10 cellular contexts compared by ENCODE assay signal in genomic region chrX:151153086-151153485, GRCh38. TPM values are rescaled to one million over a fixed set of nuclear protein-coding genes. Genes with fewer than 3 reads are reported as not detected.
A peak's percentile ranks its signal among the peaks of the same experiment; 100 is the strongest.
DNase-seq lines count a peak whose midpoint lies in the region; ATAC-seq, FAIRE-seq and TF ChIP-seq lines count a peak whose summit lies in the region.
"Had no signal": no experiment of that assay in that cellular context is flagged by ENCODE, and none has a peak within 500 bp of the region (broad histone marks: within the 10 kb centered on the region; RNA-seq: fewer than 3 reads in every experiment).

No MANE protein-coding gene starts in this region.

- H3K9me3 Mint-ChIP-seq in Calu3 (ENCODE audit: low read depth, unreplicated experiment) = no peaks in the 10 kb centered on the region

- no peak overlapping the region for H2AFZ ChIP-seq in IMR-90 (replicated peaks; ENCODE audit: low read length, poor library complexity)
- H2AFZ ChIP-seq in GM12878 (ENCODE audit: control insufficient read depth, low read depth, low read length) = no peak overlapping the region

- in situ Hi-C loops in IMR-90 (cut with MboI; ENCODE audit: low sequenced_read_pairs) (loop anchor here (10.0 to 25.0 kb wide), 3 partner anchors 534 to 1659 kb away; partner anchors contain the start of genes GABRQ and PRRG3), GM12878 (cut with MboI) (loop anchor here (5.0 to 10.0 kb wide), 2 partner anchors 342 to 529 kb away; no protein-coding TSS in a partner anchor)

- H3K4me1 Mint-ChIP-seq in Calu3 (ENCODE audit: low read depth, unreplicated experiment) = no peaks in the 10 kb centered on the region

- H3K27me3 ChIP-seq in IMR-90 (ENCODE audit: control insufficient read depth, insufficient read depth, low read length) (no peaks in the 10 kb centered on the region), GM12878 (replicated peaks in 1 of 2; ENCODE audit: control insufficient read depth in 2 of 2, insufficient read depth in 2 of 2, low read length in 1 of 2) (no peaks in the 10 kb centered on the region), upper lobe of left lung (no peaks in the 10 kb centered on the region)
- H3K27me3 ChIP-seq: upper lobe of right lung had no signal

- WGBS in IMR-90 (ENCODE audit: extremely low coverage in 2 of 2, insufficient read length in 1 of 2), 2 experiments = no CpG with 5 or more reads among the region's 9 CpGs
- WGBS in GM12878 (ENCODE audit: insufficient coverage, insufficient replicate concordance, low lambda C conversion rate, missing lambda C conversion rate) = 20% methylated on average over 9 of the region's 9 CpGs
- WGBS in upper lobe of left lung, 2 donors = 20 to 26% methylated on average over 8 to 9 of the region's 9 CpGs

- H3K27ac Mint-ChIP-seq in Calu3 (ENCODE audit: unreplicated experiment) = no peak overlapping the region

- dilution Hi-C loops in IMR-90 (cut with HindIII; ENCODE audit: low sequenced_read_pairs, unreplicated experiment) = no loop called here

- POLR2A ChIA-PET in IMR-90 (lab: Charles Lee; ENCODE audit: unreplicated experiment) (no interaction called here), GM12878 (lab: Charles Lee) (no interaction called here)

- no peak overlapping the region for H2BK5ac ChIP-seq in IMR-90 (ENCODE audit: low read depth, low read length, poor library complexity, severe bottlenecking)

- peaks cover 27% of the 10 kb centered on the region for H3K27me3 Mint-ChIP-seq in Calu3 (ENCODE audit: unreplicated experiment)

- H3K36me3 ChIP-seq in IMR-90 (ENCODE audit: control insufficient read depth, insufficient read depth, low read length) (no peaks in the 10 kb centered on the region), GM12878 (ENCODE audit: control insufficient read depth in 2 of 2, insufficient read depth in 2 of 2, low read length in 1 of 2) (no peaks in the 10 kb centered on the region), upper lobe of left lung (no peaks in the 10 kb centered on the region)
- H3K36me3 ChIP-seq: upper lobe of right lung had no signal

- intact Hi-C loops in Calu3 (cut with micrococcal nuclease; ENCODE audit: unreplicated experiment) (loop anchor here (1.0 to 5.0 kb wide), 3 partner anchors 207 to 349 kb away; no protein-coding TSS in a partner anchor), IMR-90 (cut with micrococcal nuclease) (loop anchor here (5.0 kb wide), 1 partner anchor 569 kb away; no protein-coding TSS in a partner anchor), GM12878 (cut with micrococcal nuclease; ENCODE audit: unreplicated experiment) (loop anchor here (5.0 kb wide), 1 partner anchor 1479 kb away; no protein-coding TSS in a partner anchor)

- no peak overlapping the region for H4K5ac ChIP-seq in IMR-90 (ENCODE audit: low read depth, low read length)

- RAD21 ChIA-PET in GM12878 (lab: Charles Lee; ENCODE audit: unreplicated experiment) = interaction anchor here (1.7 kb wide), 1 partner anchor 528 kb away, joined by 11 read pairs; no protein-coding TSS in a partner anchor

- no peak overlapping the region for H4K91ac ChIP-seq in IMR-90 (ENCODE audit: insufficient read depth, low read depth, low read length)

- H3K36me3 Mint-ChIP-seq in Calu3 (ENCODE audit: insufficient read depth, unreplicated experiment) = no peaks in the 10 kb centered on the region

- H3K4me2 ChIP-seq in IMR-90 (ENCODE audit: low read depth, low read length) = no peak overlapping the region
- H3K4me2 ChIP-seq in GM12878 (ENCODE audit: control insufficient read depth, insufficient read depth) = no peak overlapping the region

- no peaks in the 10 kb centered on the region for H3K79me2 ChIP-seq in GM12878 (ENCODE audit: control insufficient read depth, insufficient read depth, low read length)

- peak; percentile 38 for TF ChIP-seq RAD21 in IMR-90 (IDR thresholded peaks at IDR 0.05; ENCODE audit: low read length)
- TF ChIP-seq RAD21 in GM12878 (IDR thresholded peaks at IDR 0.05; ENCODE audit: insufficient read depth, low read depth, low read length) = peak; percentile 23; the same call in 1 of the 2 replicates

- CTCF ChIA-PET in Calu3 (lab: Charles Lee) = no interaction called here
- CTCF ChIA-PET in IMR-90 (lab: Yijun Ruan, JAX) = no interaction called here
- CTCF ChIA-PET in GM12878 (lab: Yijun Ruan, JAX) = no interaction called here

- no peak overlapping the region for H2BK120ac ChIP-seq in IMR-90 (ENCODE audit: low read depth, low read length)

- H4K20me1 ChIP-seq in IMR-90 (ENCODE audit: insufficient read depth, low read length) (no peaks in the 10 kb centered on the region), GM12878 (ENCODE audit: control insufficient read depth, insufficient read depth) (no peaks in the 10 kb centered on the region)

- no peak overlapping the region for H3K18ac ChIP-seq in IMR-90 (ENCODE audit: low read depth, low read length)

- H3K4ac ChIP-seq in IMR-90 (ENCODE audit: low read depth, low read length) = no peak overlapping the region

- H4K8ac ChIP-seq in IMR-90 (ENCODE audit: low read depth in 2 of 2, low read length in 2 of 2) = no peak overlapping the region

- H3K14ac ChIP-seq in IMR-90 (replicated peaks; ENCODE audit: low read depth, low read length) = no peak overlapping the region

- TF ChIP-seq EP300 in GM12878 (IDR thresholded peaks at IDR 0.05; ENCODE audit: borderline replicate concordance in 1 of 2, control insufficient read depth in 1 of 2, low read depth in 2 of 2, low read length in 2 of 2) = no peak
- no peak for TF ChIP-seq EP300 in upper lobe of left lung (IDR thresholded peaks at IDR 0.05)

- H3K4me1 ChIP-seq in IMR-90 (ENCODE audit: control insufficient read depth, insufficient read depth, low read length) (no peaks in the 10 kb centered on the region), GM12878 (ENCODE audit: control insufficient read depth, insufficient read depth, low read length) (no peaks in the 10 kb centered on the region), upper lobe of left lung (no peaks in the 10 kb centered on the region)
- H3K4me1 ChIP-seq: upper lobe of right lung had no signal

- H3K4me3 Mint-ChIP-seq in Calu3 (ENCODE audit: low read depth, unreplicated experiment) = no peak overlapping the region

- FAIRE-seq in GM12878 (lab: Jason Lieb, UNC) = no peak
- FAIRE-seq: small intestine had no signal

- SMC1A ChIA-PET in GM12878 (lab: Charles Lee; ENCODE audit: uncharacterized antibody, unreplicated experiment) = no interaction called here

- no peaks in the 10 kb centered on the region for H3K79me1 ChIP-seq in IMR-90 (ENCODE audit: low read depth in 1 of 2, low read length in 2 of 2)

- H3K4me3 ChIP-seq in IMR-90 (ENCODE audit: insufficient read depth, low read depth, low read length) = no peak overlapping the region
- H3K4me3 ChIP-seq in GM12878 = no peak overlapping the region
- no peak overlapping the region for H3K4me3 ChIP-seq in upper lobe of left lung
- H3K4me3 ChIP-seq: upper lobe of right lung had no signal

- BruUV-seq in Calu3 (replicated peaks; lab: Mats Ljungman, UMichigan) (no TSS peak), IMR-90 (replicated peaks; lab: Mats Ljungman, UMichigan) (no TSS peak), GM12878 (replicated peaks; lab: Mats Ljungman, UMichigan) (no TSS peak)

- no peaks in the 10 kb centered on the region for H3K9me1 ChIP-seq in IMR-90 (ENCODE audit: insufficient read depth, low read length)

- TF ChIP-seq CTCF in Calu3 (IDR thresholded peaks at IDR 0.05; ENCODE audit: unreplicated experiment) = no peak
- peak; percentile 28; the same call in 1 of the 2 replicates for TF ChIP-seq CTCF in IMR-90 (conservative IDR thresholded peaks at IDR 0.05; ENCODE audit: low read depth, low read length)
- no peak for TF ChIP-seq CTCF in GM12878 (IDR thresholded peaks at IDR 0.05 in 2 of 3, conservative IDR thresholded peaks at IDR 0.05 in 1 of 3; ENCODE audit: control insufficient read depth in 2 of 3, extremely low read depth in 1 of 3, insufficient read depth in 1 of 3, low read depth in 3 of 3, low read length in 3 of 3)
- TF ChIP-seq CTCF in upper lobe of left lung (IDR thresholded peaks at IDR 0.05) = no peak

- no peak overlapping the region for H3K23ac ChIP-seq in IMR-90 (ENCODE audit: low read depth, low read length)

- H2AK5ac ChIP-seq in IMR-90 (ENCODE audit: low read depth, low read length) = no peak overlapping the region

- H3K27ac ChIP-seq in IMR-90 (ENCODE audit: insufficient read depth, low read length) (no peak overlapping the region), GM12878 (ENCODE audit: control insufficient read depth, insufficient read depth) (no peak overlapping the region), upper lobe of left lung (no peak overlapping the region)
- H3K27ac ChIP-seq: upper lobe of right lung had no signal

- no peak overlapping the region for H2AK9ac ChIP-seq in IMR-90 (replicated peaks; ENCODE audit: low read depth, low read length, poor library complexity)

- no peaks in the 10 kb centered on the region; the same call in 1 of the 2 replicates for H3K9me3 ChIP-seq in IMR-90 (ENCODE audit: control insufficient read depth, insufficient read depth, low read length)
- no peaks in the 10 kb centered on the region for H3K9me3 ChIP-seq in GM12878 (replicated peaks; ENCODE audit: control insufficient read depth, insufficient read depth, low read length)
- no peaks in the 10 kb centered on the region for H3K9me3 ChIP-seq in upper lobe of left lung
- H3K9me3 ChIP-seq: upper lobe of right lung had no signal

- H3K9ac ChIP-seq in IMR-90 (ENCODE audit: low read depth, low read length) = no peak overlapping the region
- H3K9ac ChIP-seq in GM12878 (ENCODE audit: control insufficient read depth, insufficient read depth, low read length) = no peak overlapping the region

- ATAC-seq in IMR-90 (ENCODE audit: low read depth) = peak; percentile 63
- ATAC-seq in GM12878 = no peak
- no peak for ATAC-seq in GM21576 (IDR thresholded peaks at IDR 0.05; ENCODE audit: unreplicated experiment)
- ATAC-seq in upper lobe of left lung (ENCODE audit: low FRiP score in 2 of 2) = no peak
- no peak for ATAC-seq in HG02759 (IDR thresholded peaks at IDR 0.05; ENCODE audit: unreplicated experiment)
- ATAC-seq: upper lobe of right lung had no signal

- TF ChIP-seq POLR2A in IMR-90 (IDR thresholded peaks at IDR 0.05; ENCODE audit: low read depth, low read length) (no peak), GM12878 (IDR thresholded peaks at IDR 0.05; ENCODE audit: low read depth, low read length) (no peak), upper lobe of left lung (IDR thresholded peaks at IDR 0.05) (no peak)

- no peak overlapping the region for H2BK15ac ChIP-seq in IMR-90 (ENCODE audit: low read depth, low read length)

- DNase-seq in Calu3 (peak; percentile 13), IMR-90 (peak; percentile 28), GM12878 (ENCODE audit: low read depth, low spot score) (no peak), medulla oblongata (ENCODE audit: extremely low spot score) (peak; percentile 5), GF-D8 (lab: John Stamatoyannopoulos, UW) (no peak), upper lobe of left lung (no peak)
- DNase-seq: small intestine, upper lobe of right lung had no signal

- H2BK20ac ChIP-seq in IMR-90 (ENCODE audit: low read depth, low read length) = no peak overlapping the region

- H3K56ac ChIP-seq in IMR-90 (ENCODE audit: extremely low read depth, insufficient read depth, low read length) = no peak overlapping the region

RNA-seq across cellular contexts. Expression of gene GPR50, which starts 23.3 kb away (rescaled TPM):
- total RNA-seq in Calu3 (2022) = not detected in 2 replicates
- not detected in 2 replicates for total RNA-seq in IMR-90 (2012; rRNA removed)
- not detected in 2 replicates for polyA plus RNA-seq in IMR-90 (2012; rRNA removed)
- polyA plus RNA-seq in IMR-90 (2012; cell fraction: cytosol; rRNA removed) = not detected in 2 replicates
- polyA plus RNA-seq in IMR-90 (2012; cell fraction: nucleus; rRNA removed; ENCODE audit: low replicate concordance) = not detected in 2 replicates
- total RNA-seq in GM12878 (2013; cell fraction: nucleolus; rRNA removed) = not detected in 2 replicates
- total RNA-seq in GM12878 (2014; rRNA removed) = 0.05 TPM in 1 of 2 replicates, not detected in the other
- total RNA-seq in GM12878 (2014; rRNA removed; fragmentation: Illumina TruSeq; extraction: Trizol) = not detected in 2 replicates
- total RNA-seq in GM12878 (2021) = not detected in 2 replicates
- not detected for polyA plus RNA-seq in GM12878 (2011; ENCODE audit: low read depth)
- polyA plus RNA-seq in GM12878 (2011; rRNA removed) = 0.03 TPM in 1 of 2 replicates, not detected in the other
- 0.03 TPM in 1 of 2 replicates, not detected in the other for polyA plus RNA-seq in GM12878 (2011; cell fraction: cytosol; rRNA removed)
- 0.25 and 0.32 TPM in 2 replicates for polyA plus RNA-seq in GM12878 (2011; cell fraction: nucleus; rRNA removed)
- polyA plus RNA-seq in GM12878 (2012) = not detected in 2 replicates
- polyA plus RNA-seq in GM12878 (2014; fragmentation: Illumina TruSeq; extraction: Trizol) = 0.04 TPM in 1 of 2 replicates, not detected in the other
- not detected for polyA plus RNA-seq in GM12878 (2014; fragmentation: Nextera tagmentation; extraction: Ambion mirVana)
- polyA plus RNA-seq in GM12878 (2014; rRNA removed) = not detected in 2 replicates
- under 1 TPM in 1 of 2 experiments, not detected in 1; 0.08 TPM for polyA plus RNA-seq in GM12878 (2016; fragmentation: Nextera tagmentation; extraction: Ambion mirVana)
- polyA minus RNA-seq in GM12878 (2011; rRNA and poly(A)+ RNA removed) = 0.36 TPM in 1 of 2 replicates, not detected in the other
- polyA minus RNA-seq in GM12878 (2011; cell fraction: cytosol; rRNA and poly(A)+ RNA removed) = not detected in 2 replicates
- not detected in 2 replicates for polyA minus RNA-seq in GM12878 (2011; cell fraction: nucleus; rRNA and poly(A)+ RNA removed)
- total RNA-seq in upper lobe of left lung = not detected
- total RNA-seq: upper lobe of right lung had no signal
- polyA plus RNA-seq: small intestine had no signal

Comparison
In these comparisons a context has a peak if more than half of its experiments do, and no peak if none do; other contexts are left out.
1. DNase-seq: peak in Calu3 (single experiment), IMR-90 (single experiment) and medulla oblongata (single experiment); none in GM12878 (single experiment), GF-D8 (single experiment) and upper lobe of left lung (0 of 2).